ENCODE assay signal across 8 cellular contexts in genomic region chr1:44985747-44986359, GRCh38. TPM values are rescaled to one million over a fixed set of nuclear protein-coding genes. Genes with fewer than 3 reads are reported as not detected.
A peak's percentile ranks its signal among the peaks of the same experiment; 100 is the strongest.
DNase-seq lines count a peak whose midpoint lies in the region; ATAC-seq, FAIRE-seq and TF ChIP-seq lines count a peak whose summit lies in the region.

No MANE protein-coding gene starts in this region.

- WGBS in HepG2 (ENCODE audit: low lambda C conversion rate), result 2% methylated on average over 17 of the region's 19 CpGs
- WGBS in upper lobe of left lung, 2 donors, result 4 to 5% methylated on average over 18 to 19 of the region's 19 CpGs

- TF ChIP-seq RAD21 in HepG2 (CRISPR knock-in tag; IDR thresholded peaks at IDR 0.05), result no peak

- TF ChIP-seq EP300 in HepG2 (IDR thresholded peaks at IDR 0.05; ENCODE audit: low read depth in 2 of 2, low read length in 2 of 2) (no peak), HepG2 (CRISPR knock-in tag; IDR thresholded peaks at IDR 0.05; ENCODE audit: borderline replicate concordance) (no peak), upper lobe of left lung (IDR thresholded peaks at IDR 0.05) (no peak)

- ATAC-seq in GM18520 (IDR thresholded peaks at IDR 0.05; ENCODE audit: unreplicated experiment), result peak; percentile 4
- ATAC-seq in HG03135 (IDR thresholded peaks at IDR 0.05; ENCODE audit: unreplicated experiment), result peak; percentile 6
- ATAC-seq in HepG2, result peak; percentile 51
- ATAC-seq in upper lobe of left lung (ENCODE audit: low FRiP score in 2 of 2), result peak in 1 of 2 donors; percentile 4
- no peak for ATAC-seq in HG03139 (IDR thresholded peaks at IDR 0.05; ENCODE audit: unreplicated experiment)

- H3K4me1 Mint-ChIP-seq in astrocyte (ENCODE audit: low read depth, unreplicated experiment), result peaks cover 6% of the 10 kb centered on the region

- DNase-seq in astrocyte (ENCODE audit: low read depth) (peak; percentile 13), HepG2 (ENCODE audit: low spot score) (no peak), upper lobe of left lung (no peak), NCI-H1417 (lab: John Stamatoyannopoulos, UW) (no peak)
- no peak for DNase-seq in activated CD4-positive, CD25-positive, alpha-beta regulatory T cell (lab: John Stamatoyannopoulos, UW)

- no peaks in the 10 kb centered on the region for H3K27me3 Mint-ChIP-seq in astrocyte (ENCODE audit: low read depth, unreplicated experiment)

- H3K9me3 Mint-ChIP-seq in astrocyte (ENCODE audit: unreplicated experiment), result no peaks in the 10 kb centered on the region

- intact Hi-C loops in HepG2 (cut with micrococcal nuclease; ENCODE audit: unreplicated experiment), result no loop called here

- peak overlapping the region; percentile 96 for H2AFZ ChIP-seq in astrocyte (ENCODE audit: low read depth, low read length)
- peak overlapping the region; percentile 55 for H2AFZ ChIP-seq in HepG2 (ENCODE audit: low read length)

- H3K4me2 ChIP-seq in astrocyte (ENCODE audit: low read length) (peak overlapping the region; percentile 87), HepG2 (ENCODE audit: low read depth, low read length) (peak overlapping the region; percentile 88)

- peaks cover 2% of the 10 kb centered on the region for H3K36me3 Mint-ChIP-seq in astrocyte (ENCODE audit: low read depth, unreplicated experiment)

- H3K36me3 ChIP-seq in astrocyte (ENCODE audit: insufficient read depth, low read length) (no peaks in the 10 kb centered on the region), HepG2 (replicated peaks in 1 of 2; ENCODE audit: control insufficient read depth in 1 of 2, insufficient read depth in 2 of 2, low read length in 2 of 2) (no peaks in the 10 kb centered on the region), upper lobe of left lung (peaks cover 0 to 2% (median under 1%) of the 10 kb centered on the region in 4 donors)

- peak overlapping the region; percentile 95 for H3K4me3 Mint-ChIP-seq in astrocyte (ENCODE audit: unreplicated experiment)

- H3K79me2 ChIP-seq in astrocyte (ENCODE audit: insufficient read depth, low read length) (peaks cover 25% of the 10 kb centered on the region), HepG2 (ENCODE audit: insufficient read depth, low read length) (peaks cover 16% of the 10 kb centered on the region)

- peak overlapping the region; percentile 88 for H3K9ac ChIP-seq in astrocyte (ENCODE audit: low read length)
- peak overlapping the region; percentile 79 for H3K9ac ChIP-seq in HepG2 (ENCODE audit: insufficient read depth, low read depth, low read length)

- peak overlapping the region; percentile 66 for H3K27ac Mint-ChIP-seq in astrocyte (ENCODE audit: unreplicated experiment)

- H3K27me3 ChIP-seq in astrocyte (ENCODE audit: insufficient read depth, low read length) (no peaks in the 10 kb centered on the region), HepG2 (ENCODE audit: control insufficient read depth in 1 of 2, insufficient read depth in 2 of 2, low read length in 2 of 2) (no peaks in the 10 kb centered on the region; a peak in 1 of 5 replicates), upper lobe of left lung (no peaks in the 10 kb centered on the region)

- TF ChIP-seq CTCF in astrocyte (IDR thresholded peaks at IDR 0.05; ENCODE audit: insufficient read depth, low read depth, low read length), result no peak
- TF ChIP-seq CTCF in HepG2 (CRISPR knock-in tag; IDR thresholded peaks at IDR 0.05), result no peak
- TF ChIP-seq CTCF in upper lobe of left lung (IDR thresholded peaks at IDR 0.05), result no peak

- CTCF ChIA-PET in HepG2 (lab: Yijun Ruan, JAX; ENCODE audit: low intra/inter-chr PET ratio, low total read pairs), result no interaction called here

- FAIRE-seq in astrocyte (lab: Jason Lieb, UNC) (no peak), HepG2 (lab: Jason Lieb, UNC) (peak; percentile 58)

- H3K4me3 ChIP-seq in astrocyte (ENCODE audit: insufficient read depth, low read depth, low read length), result peak overlapping the region; percentile 94
- H3K4me3 ChIP-seq in HepG2 (replicated peaks in 1 of 3; ENCODE audit: insufficient read depth in 1 of 3, low read depth in 2 of 3, low read length in 3 of 3), result peak overlapping the region; percentile 62 to 87 (median 79)
- peak overlapping the region; percentile 31 to 93 (median 64) for H3K4me3 ChIP-seq in upper lobe of left lung

- H3K27ac ChIP-seq in astrocyte (ENCODE audit: low read depth, low read length) (peak overlapping the region; percentile 63), HepG2 (ENCODE audit: extremely low read length, insufficient read depth, low read length) (peak overlapping the region; percentile 45), upper lobe of left lung (peak overlapping the region in 3 of 4 donors; percentile 70 to 82 (median 74))

- BruUV-seq in HepG2 (replicated peaks; lab: Mats Ljungman, UMichigan), result TSS peak; percentile 87

- H3K4me1 ChIP-seq in astrocyte (ENCODE audit: insufficient read depth, low read length) (peaks cover 12% of the 10 kb centered on the region), HepG2 (ENCODE audit: insufficient read depth, low read length) (peaks cover 15% of the 10 kb centered on the region), upper lobe of left lung (peaks cover 10 to 16% (median 11%) of the 10 kb centered on the region in 4 donors)

- in situ Hi-C loops in HepG2 (cut with HindIII; ENCODE audit: extremely low pct_ligation_motif_present, low pct_unique_long_range_greater_than_20kb), result no loop called here

- H4K20me1 ChIP-seq in astrocyte (ENCODE audit: insufficient read depth, low read length) (peaks cover 4% of the 10 kb centered on the region), HepG2 (ENCODE audit: insufficient read depth, low read length) (no peaks in the 10 kb centered on the region)

- no peaks in the 10 kb centered on the region for H3K9me3 ChIP-seq in astrocyte (ENCODE audit: insufficient read depth, low read depth, low read length)
- no peaks in the 10 kb centered on the region for H3K9me3 ChIP-seq in HepG2 (ENCODE audit: low read length)
- no peaks in the 10 kb centered on the region for H3K9me3 ChIP-seq in upper lobe of left lung

- TF ChIP-seq POLR2A in HepG2 (IDR thresholded peaks at IDR 0.05; ENCODE audit: insufficient read depth in 1 of 2, low read depth in 2 of 2, low read length in 2 of 2) (no peak), upper lobe of left lung (IDR thresholded peaks at IDR 0.05) (no peak)

- POLR2A ChIA-PET in HepG2 (lab: Yijun Ruan, JAX), result interaction anchor here (0.5 to 2.9 kb wide), 16 partner anchors 9 to 354 kb away, joined by 3 to 34 read pairs (median 4); partner anchors contain the start of genes BTBD19, HECTD3, MUTYH and RPS8

RNA-seq across cellular contexts. Expression of gene EIF2B3, which starts 0.5 kb away (rescaled TPM):
- total RNA-seq in astrocyte, result 28.1 and 28.2 TPM in 2 replicates
- 41.0 and 62.6 TPM in 2 replicates for total RNA-seq in HepG2 (2016; rRNA removed; fragmentation: Illumina TruSeq; extraction: Trizol)
- total RNA-seq in HepG2 (2016; cell fraction: cytosol; rRNA removed; fragmentation: Illumina TruSeq; extraction: Trizol; ENCODE audit: low read depth), result 9.5 and 10.1 TPM in 2 replicates
- 39.3 and 67.7 TPM in 2 replicates for total RNA-seq in HepG2 (2016; cell fraction: insoluble cytoplasmic fraction; rRNA removed; fragmentation: Illumina TruSeq; extraction: Trizol)
- total RNA-seq in HepG2 (2016; cell fraction: membrane; rRNA removed; fragmentation: Illumina TruSeq; extraction: Trizol), result 13.5 and 13.7 TPM in 2 replicates
- 24.8 and 30.1 TPM in 2 replicates for total RNA-seq in HepG2 (2016; cell fraction: nucleus; rRNA removed; fragmentation: Illumina TruSeq; extraction: Trizol)
- 17.1 and 20.1 TPM in 2 replicates for polyA plus RNA-seq in HepG2 (2011; rRNA removed)
- polyA plus RNA-seq in HepG2 (2011; cell fraction: cytosol; rRNA removed), result 14.3 and 17.4 TPM in 2 replicates
- 4.6 and 6.5 TPM in 2 replicates for polyA plus RNA-seq in HepG2 (2011; cell fraction: nucleus; rRNA removed)
- 18.6 and 21.6 TPM in 2 replicates for polyA plus RNA-seq in HepG2 (2012)
- 5.6 and 5.8 TPM in 2 replicates for polyA plus RNA-seq in HepG2 (2016; cell fraction: cytosol; fragmentation: Illumina TruSeq; extraction: Trizol; ENCODE audit: low read depth)
- polyA plus RNA-seq in HepG2 (2016; cell fraction: insoluble cytoplasmic fraction; fragmentation: Illumina TruSeq; extraction: Trizol; ENCODE audit: low read depth), result 51.1 and 52.1 TPM in 2 replicates
- 6.7 and 6.9 TPM in 2 replicates for polyA plus RNA-seq in HepG2 (2016; cell fraction: membrane; fragmentation: Illumina TruSeq; extraction: Trizol; ENCODE audit: low read depth)
- 14.3 and 17.5 TPM in 2 replicates for polyA plus RNA-seq in HepG2 (2016; cell fraction: nucleus; fragmentation: Illumina TruSeq; extraction: Trizol; ENCODE audit: insufficient read depth, low read depth)
- polyA minus RNA-seq in HepG2 (2011; rRNA and poly(A)+ RNA removed; ENCODE audit: low replicate concordance), result 12.9 and 18.9 TPM in 2 replicates
- 8.2 and 12.9 TPM in 2 replicates for polyA minus RNA-seq in HepG2 (2011; cell fraction: cytosol; rRNA and poly(A)+ RNA removed)
- 24.9 and 35.5 TPM in 2 replicates for polyA minus RNA-seq in HepG2 (2011; cell fraction: nucleus; rRNA and poly(A)+ RNA removed)
- total RNA-seq in upper lobe of left lung, result 10 to 100 TPM; 16.8 to 23.5 (median 21.8) TPM

RNA-seq across cellular contexts. Expression of gene HECTD3, which starts 25.3 kb away (rescaled TPM):
- total RNA-seq in astrocyte (33.2 and 33.9 TPM in 2 replicates), HepG2 (2016; rRNA removed; fragmentation: Illumina TruSeq; extraction: Trizol) (16.2 and 18.6 TPM in 2 replicates), upper lobe of left lung (100 to 1,000 TPM in 1 of 6 donors, 10 to 100 TPM in 5; 30.6 to 116 (median 51.2) TPM)
- 2.3 and 2.5 TPM in 2 replicates for total RNA-seq in HepG2 (2016; cell fraction: cytosol; rRNA removed; fragmentation: Illumina TruSeq; extraction: Trizol; ENCODE audit: low read depth)
- total RNA-seq in HepG2 (2016; cell fraction: insoluble cytoplasmic fraction; rRNA removed; fragmentation: Illumina TruSeq; extraction: Trizol), result 13.8 and 18.5 TPM in 2 replicates
- total RNA-seq in HepG2 (2016; cell fraction: membrane; rRNA removed; fragmentation: Illumina TruSeq; extraction: Trizol), result 4.6 and 6.4 TPM in 2 replicates
- total RNA-seq in HepG2 (2016; cell fraction: nucleus; rRNA removed; fragmentation: Illumina TruSeq; extraction: Trizol), result 14.0 and 15.5 TPM in 2 replicates
- polyA plus RNA-seq in HepG2 (2011; rRNA removed), result 24.5 and 27.1 TPM in 2 replicates
- polyA plus RNA-seq in HepG2 (2011; cell fraction: cytosol; rRNA removed), result 19.4 and 21.0 TPM in 2 replicates
- 86.2 and 90.2 TPM in 2 replicates for polyA plus RNA-seq in HepG2 (2011; cell fraction: nucleus; rRNA removed)
- polyA plus RNA-seq in HepG2 (2012), result 11.7 and 15.3 TPM in 2 replicates
- 1.4 and 1.9 TPM in 2 replicates for polyA plus RNA-seq in HepG2 (2016; cell fraction: cytosol; fragmentation: Illumina TruSeq; extraction: Trizol; ENCODE audit: low read depth)
- 17.1 and 21.5 TPM in 2 replicates for polyA plus RNA-seq in HepG2 (2016; cell fraction: insoluble cytoplasmic fraction; fragmentation: Illumina TruSeq; extraction: Trizol; ENCODE audit: low read depth)
- polyA plus RNA-seq in HepG2 (2016; cell fraction: membrane; fragmentation: Illumina TruSeq; extraction: Trizol; ENCODE audit: low read depth), result 4.6 and 6.1 TPM in 2 replicates
- polyA plus RNA-seq in HepG2 (2016; cell fraction: nucleus; fragmentation: Illumina TruSeq; extraction: Trizol; ENCODE audit: insufficient read depth, low read depth), result 38.8 and 41.9 TPM in 2 replicates
- polyA minus RNA-seq in HepG2 (2011; rRNA and poly(A)+ RNA removed; ENCODE audit: low replicate concordance), result 38.1 and 44.2 TPM in 2 replicates
- polyA minus RNA-seq in HepG2 (2011; cell fraction: cytosol; rRNA and poly(A)+ RNA removed), result 13.9 and 14.3 TPM in 2 replicates
- polyA minus RNA-seq in HepG2 (2011; cell fraction: nucleus; rRNA and poly(A)+ RNA removed), result 17.5 and 23.1 TPM in 2 replicates

RNA-seq across cellular contexts. Expression of gene UROD, which starts 26.2 kb away (rescaled TPM):
- total RNA-seq in astrocyte, result 96.1 and 98.8 TPM in 2 replicates
- total RNA-seq in HepG2 (2016; rRNA removed; fragmentation: Illumina TruSeq; extraction: Trizol), result 171 and 243 TPM in 2 replicates
- total RNA-seq in HepG2 (2016; cell fraction: cytosol; rRNA removed; fragmentation: Illumina TruSeq; extraction: Trizol; ENCODE audit: low read depth), result 52.3 and 57.9 TPM in 2 replicates
- total RNA-seq in HepG2 (2016; cell fraction: insoluble cytoplasmic fraction; rRNA removed; fragmentation: Illumina TruSeq; extraction: Trizol), result 176 and 234 TPM in 2 replicates
- total RNA-seq in HepG2 (2016; cell fraction: membrane; rRNA removed; fragmentation: Illumina TruSeq; extraction: Trizol), result 80.0 and 84.0 TPM in 2 replicates
- total RNA-seq in HepG2 (2016; cell fraction: nucleus; rRNA removed; fragmentation: Illumina TruSeq; extraction: Trizol), result 104 and 109 TPM in 2 replicates
- 162 and 172 TPM in 2 replicates for polyA plus RNA-seq in HepG2 (2011; rRNA removed)
- 149 and 186 TPM in 2 replicates for polyA plus RNA-seq in HepG2 (2011; cell fraction: cytosol; rRNA removed)
- 221 and 235 TPM in 2 replicates for polyA plus RNA-seq in HepG2 (2011; cell fraction: nucleus; rRNA removed)
- 54.1 and 58.6 TPM in 2 replicates for polyA plus RNA-seq in HepG2 (2012)
- 54.0 and 55.9 TPM in 2 replicates for polyA plus RNA-seq in HepG2 (2016; cell fraction: cytosol; fragmentation: Illumina TruSeq; extraction: Trizol; ENCODE audit: low read depth)
- 208 and 224 TPM in 2 replicates for polyA plus RNA-seq in HepG2 (2016; cell fraction: insoluble cytoplasmic fraction; fragmentation: Illumina TruSeq; extraction: Trizol; ENCODE audit: low read depth)
- 72.8 and 73.2 TPM in 2 replicates for polyA plus RNA-seq in HepG2 (2016; cell fraction: membrane; fragmentation: Illumina TruSeq; extraction: Trizol; ENCODE audit: low read depth)
- 178 and 190 TPM in 2 replicates for polyA plus RNA-seq in HepG2 (2016; cell fraction: nucleus; fragmentation: Illumina TruSeq; extraction: Trizol; ENCODE audit: insufficient read depth, low read depth)
- 175 and 194 TPM in 2 replicates for polyA minus RNA-seq in HepG2 (2011; rRNA and poly(A)+ RNA removed; ENCODE audit: low replicate concordance)
- polyA minus RNA-seq in HepG2 (2011; cell fraction: cytosol; rRNA and poly(A)+ RNA removed), result 36.4 and 37.4 TPM in 2 replicates
- 48.0 and 55.0 TPM in 2 replicates for polyA minus RNA-seq in HepG2 (2011; cell fraction: nucleus; rRNA and poly(A)+ RNA removed)
- 10 to 100 TPM; 38.6 to 76.3 (median 63.3) TPM for total RNA-seq in upper lobe of left lung
